ENCODE assay signal across 8 cellular contexts in genomic region chr4:15655223-15656037, GRCh38. TPM values are rescaled to one million over a fixed set of nuclear protein-coding genes. Genes with fewer than 3 reads are reported as not detected.
DNase-seq lines count a peak whose midpoint lies in the region; ATAC-seq and TF ChIP-seq lines count a peak whose summit lies in the region.

FBXL5 (minus strand) TSS chr4:15655357; CDS start chr4:15655287, 70 bp downstream.

- intact Hi-C loops in right lobe of liver (cut with DNase I) = no loop called here

- peak; percentile 54 for ATAC-seq in HG03378 (IDR thresholded peaks at IDR 0.05; ENCODE audit: unreplicated experiment)
- peak; percentile 62 to 84 (median 78) for ATAC-seq in right lobe of liver

- peak; percentile 82 for TF ChIP-seq POLR2A in GM19099 (IDR thresholded peaks at IDR 0.05; ENCODE audit: extremely low read depth, insufficient read length, low read depth)
- peak; percentile 92 for TF ChIP-seq POLR2A in right lobe of liver (IDR thresholded peaks at IDR 0.05)

- H3K9me3 ChIP-seq in BE2C = no peaks in the 10 kb centered on the region
- no peaks in the 10 kb centered on the region for H3K9me3 ChIP-seq in right lobe of liver

- WGBS in right lobe of liver (ENCODE audit: insufficient coverage, low coverage, low lambda C conversion rate, missing lambda C conversion rate) = 7% methylated on average over 43 of the region's 85 CpGs

- H3K27me3 ChIP-seq in BE2C (no peaks in the 10 kb centered on the region), right lobe of liver (no peaks in the 10 kb centered on the region)

- DNase-seq in BE2C = peak; percentile 87
- DNase-seq in NCI-H510A (lab: John Stamatoyannopoulos, UW) = peak; percentile 54
- peak; percentile 67 to 77 for DNase-seq in activated CD4-positive, alpha-beta T cell treated with anti-CD3 and anti-CD28 coated beads, Interleukin-2, amount 50 U/mL, for 24 hours (ENCODE audit: low read depth in 1 of 2, low spot score in 1 of 2)
- DNase-seq in dermis blood vessel endothelial cell = peak; percentile 92
- peak; percentile 82 to 84 (median 84) for DNase-seq in right lobe of liver
- peak; percentile 80 to 82 for DNase-seq in stimulated activated CD4-positive, alpha-beta T cell treated with anti-CD3 and anti-CD28 coated beads, Interleukin-4, amount 100 ng/mL, for 4 hours

- H3K4me3 ChIP-seq in BE2C (ENCODE audit: low read depth, low read length) (peak within 1 kb of the TSS; percentile 88), right lobe of liver (peak within 1 kb of the TSS; percentile 53 to 76 (median 71))

- TF ChIP-seq CTCF in BE2C (IDR thresholded peaks at IDR 0.05; ENCODE audit: low read depth, low read length) (no peak), right lobe of liver (IDR thresholded peaks at IDR 0.05) (no peak)

- peak within 1 kb of the TSS; percentile 99 for H3K27ac ChIP-seq in right lobe of liver

- H3K4me1 ChIP-seq in BE2C (peaks cover 5% of the 10 kb centered on the region), right lobe of liver (peaks cover 0 to 48% (median 13%) of the 10 kb centered on the region in 4 donors)

- H3K36me3 ChIP-seq in BE2C (no peaks in the 10 kb centered on the region), right lobe of liver (no peaks in the 10 kb centered on the region)

RNA-seq across cellular contexts. Expression of gene FBXL5, which starts in this region (rescaled TPM):
- 16.9 TPM for polyA plus RNA-seq in BE2C (2012; ENCODE audit: insufficient read depth, insufficient read length, low read depth)
- total RNA-seq in dermis blood vessel endothelial cell = 109 and 156 TPM in 2 replicates
- 10 to 100 TPM; 38.3 to 59.5 (median 46.8) TPM for total RNA-seq in right lobe of liver

Comparison
In these comparisons a context has a peak if more than half of its experiments do, and no peak if none do; other contexts are left out.
1. Peak in every context shown above with its lines: DNase-seq, ATAC-seq, H3K4me3 ChIP-seq and H3K27ac ChIP-seq.